ENCODE assay signal across 15 cellular contexts in genomic region chr6:170367241-170367640, GRCh38.
A peak's percentile ranks its signal among the peaks of the same experiment; 100 is the strongest.
DNase-seq lines count a peak whose midpoint lies in the region; ATAC-seq and TF ChIP-seq lines count a peak whose summit lies in the region.
"Had no signal": no experiment of that assay in that cellular context is flagged by ENCODE, and none has a peak within 500 bp of the region (broad histone marks: within the 10 kb centered on the region; RNA-seq: fewer than 3 reads in every experiment).

No MANE protein-coding gene starts in this region.

- no peak for TF ChIP-seq POLR2A in tibial nerve (IDR thresholded peaks at IDR 0.05)

- peaks cover 19% of the 10 kb centered on the region for H3K36me3 Mint-ChIP-seq in chondrocyte (ENCODE audit: low read depth)
- H3K36me3 Mint-ChIP-seq in osteocyte (ENCODE audit: unreplicated experiment): peaks cover 32% of the 10 kb centered on the region
- H3K36me3 Mint-ChIP-seq in natural killer cell treated with Interleukin-12 subunit alpha and Interleukin-12 subunit beta and Interleukin-15 and Interleukin-18, amount 100 ng/mL, for 72 hours: peaks cover 4% of the 10 kb centered on the region

- TF ChIP-seq CTCF in HEK293 (tag by site-specific recombination; IDR thresholded peaks at IDR 0.05): no peak
- TF ChIP-seq CTCF in chondrocyte (IDR thresholded peaks at IDR 0.05): no peak
- no peak for TF ChIP-seq CTCF in osteocyte (IDR thresholded peaks at IDR 0.05)
- no peak for TF ChIP-seq CTCF in tibial nerve (IDR thresholded peaks at IDR 0.05)

- no peak overlapping the region for H3K4me3 Mint-ChIP-seq in chondrocyte (ENCODE audit: unreplicated experiment)
- H3K4me3 Mint-ChIP-seq in osteocyte (ENCODE audit: unreplicated experiment): no peak overlapping the region
- no peak overlapping the region for H3K4me3 Mint-ChIP-seq in natural killer cell treated with Interleukin-12 subunit alpha and Interleukin-12 subunit beta and Interleukin-15 and Interleukin-18, amount 100 ng/mL, for 72 hours
- H3K4me3 Mint-ChIP-seq: H9 had no signal

- H3K27ac Mint-ChIP-seq in chondrocyte (ENCODE audit: unreplicated experiment): peak overlapping the region; percentile 73
- peak overlapping the region; percentile 83 for H3K27ac Mint-ChIP-seq in osteocyte (ENCODE audit: unreplicated experiment)
- no peak overlapping the region for H3K27ac Mint-ChIP-seq in natural killer cell treated with Interleukin-12 subunit alpha and Interleukin-12 subunit beta and Interleukin-15 and Interleukin-18, amount 100 ng/mL, for 72 hours

- DNase-seq in NCI-H1105 treated with DMSO at 0.1 percent for 48 hours (lab: John Stamatoyannopoulos, UW) (peak; percentile 34), chondrocyte (ENCODE audit: low spot score) (no peak), osteocyte (ENCODE audit: extremely low spot score, unreplicated experiment) (no peak), H7 (no peak), tibial nerve (ENCODE audit: low spot score in 2 of 2) (no peak)
- DNase-seq in natural killer cell treated with Interleukin-12 subunit alpha and Interleukin-12 subunit beta and Interleukin-15 and Interleukin-18, amount 100 ng/mL, for 72 hours (ENCODE audit: low spot score): no peak
- DNase-seq: CD8-positive, alpha-beta memory T cell; EL; H9; Karpas-422; NCI-H146; NCI-H2081 treated with DMSO at 0.1 percent for 48 hours; NCI-H446 treated with DMSO at 0.1 percent for 48 hours had no signal

- no peaks in the 10 kb centered on the region for H3K4me1 ChIP-seq in HEK293 (ENCODE audit: control insufficient read depth, insufficient read depth, low read length)
- peaks cover 0 to 54% (median 15%) of the 10 kb centered on the region in 4 donors for H3K4me1 ChIP-seq in tibial nerve

- H3K9me3 ChIP-seq in HEK293 (ENCODE audit: control insufficient read depth, insufficient read depth, low read depth, low read length) (no peaks in the 10 kb centered on the region), tibial nerve (no peaks in the 10 kb centered on the region)

- H3K27me3 ChIP-seq in H7 (ENCODE audit: control insufficient read depth, insufficient read depth, low read length) (no peaks in the 10 kb centered on the region), tibial nerve (no peaks in the 10 kb centered on the region)

- H3K4me1 Mint-ChIP-seq in chondrocyte (ENCODE audit: low read depth) (peaks cover 39% of the 10 kb centered on the region), osteocyte (ENCODE audit: unreplicated experiment) (peaks cover 49% of the 10 kb centered on the region)
- H3K4me1 Mint-ChIP-seq in natural killer cell treated with Interleukin-12 subunit alpha and Interleukin-12 subunit beta and Interleukin-15 and Interleukin-18, amount 100 ng/mL, for 72 hours (ENCODE audit: low read depth in 2 of 2): peaks cover 14 to 40% of the 10 kb centered on the region in 2 donors

- 48 to 62% methylated on average over 10 of the region's 10 CpGs for WGBS in tibial nerve, 2 donors

- CTCF ChIA-PET in HEK293 (lab: Yijun Ruan, JAX): no interaction called here

- no peak overlapping the region for H3K27ac ChIP-seq in HEK293 (ENCODE audit: extremely low read depth, low read depth, low read length)
- peak overlapping the region in 2 of 4 donors; percentile 78 to 81 for H3K27ac ChIP-seq in tibial nerve

- H3K36me3 ChIP-seq in HEK293 (ENCODE audit: control insufficient read depth in 2 of 2, insufficient read depth in 1 of 2, low read length in 2 of 2) (peaks cover 0 to 87% of the 10 kb centered on the region in 2 experiments; a peak in 2 of 3 replicates), H7 (replicated peaks; ENCODE audit: control insufficient read depth, insufficient read depth, low read length) (no peaks in the 10 kb centered on the region), tibial nerve (peaks cover 0 to 39% (median 0%) of the 10 kb centered on the region in 3 donors)

- H3K27me3 Mint-ChIP-seq in chondrocyte (ENCODE audit: low read depth) (no peaks in the 10 kb centered on the region), osteocyte (ENCODE audit: unreplicated experiment) (no peaks in the 10 kb centered on the region)
- H3K27me3 Mint-ChIP-seq in natural killer cell treated with Interleukin-12 subunit alpha and Interleukin-12 subunit beta and Interleukin-15 and Interleukin-18, amount 100 ng/mL, for 72 hours: no peaks in the 10 kb centered on the region

- TF ChIP-seq EP300 in tibial nerve (IDR thresholded peaks at IDR 0.05): no peak

- H3K4me3 ChIP-seq in HEK293 (ENCODE audit: low read depth, low read length): no peak overlapping the region
- no peak overlapping the region for H3K4me3 ChIP-seq in H7 (ENCODE audit: insufficient read depth, low read depth, low read length)
- H3K4me3 ChIP-seq in tibial nerve: no peak overlapping the region

- POLR2A ChIA-PET in HEK293 (lab: Yijun Ruan, JAX): no interaction called here

- H3K9me3 Mint-ChIP-seq in chondrocyte (ENCODE audit: low read depth) (no peaks in the 10 kb centered on the region), osteocyte (ENCODE audit: unreplicated experiment) (no peaks in the 10 kb centered on the region)
- H3K9me3 Mint-ChIP-seq in natural killer cell treated with Interleukin-12 subunit alpha and Interleukin-12 subunit beta and Interleukin-15 and Interleukin-18, amount 100 ng/mL, for 72 hours: no peaks in the 10 kb centered on the region
- H3K9me3 Mint-ChIP-seq: CD8-positive, alpha-beta memory T cell; H9 had no signal

- ATAC-seq in natural killer cell treated with Interleukin-12 subunit alpha and Interleukin-12 subunit beta and Interleukin-15 and Interleukin-18, amount 100 ng/mL, for 72 hours: no peak
- ATAC-seq in GM18858 (IDR thresholded peaks at IDR 0.05; ENCODE audit: unreplicated experiment): no peak

TF ChIP-seq in HEK293, 187 proteins besides CTCF, POLR2A, EP300 and RAD21:
- TF ChIP-seq ZNF292 (tag by site-specific recombination; IDR thresholded peaks at IDR 0.05; ENCODE audit: borderline replicate concordance, low read depth) (no peak), ZNF433 (tag by site-specific recombination; IDR thresholded peaks at IDR 0.05; ENCODE audit: low read depth) (no peak), ZNF837 (tag by site-specific recombination; IDR thresholded peaks at IDR 0.05) (no peak), PRDM6 (tag by site-specific recombination; IDR thresholded peaks at IDR 0.05) (peak; percentile 61; the same call in 1 of the 2 replicates), BCL6B (tag by site-specific recombination; IDR thresholded peaks at IDR 0.05) (no peak)

Comparison
In these comparisons a context has a peak if more than half of its experiments do, and no peak if none do; other contexts are left out.
1. H3K27ac Mint-ChIP-seq: peak in chondrocyte (single experiment) and osteocyte (single experiment); none in natural killer cell treated with Interleukin-12 subunit alpha and Interleukin-12 subunit beta and Interleukin-15 and Interleukin-18, amount 100 ng/mL, for 72 hours (0 of 2).